Comparison of ENCODE assay signal across 18 cellular contexts in genomic region chr2:150464270-150464669, GRCh38. TPM values are rescaled to one million over a fixed set of nuclear protein-coding genes. Genes with fewer than 3 reads are reported as not detected.
"Had no signal": no experiment of that assay in that cellular context is flagged by ENCODE, and none has a peak within 500 bp of the region (broad histone marks: within the 10 kb centered on the region; RNA-seq: fewer than 3 reads in every experiment).

No MANE protein-coding gene starts in this region.

- DNase-seq: activated CD4-positive, alpha-beta T cell treated with anti-CD3 and anti-CD28 coated beads for 1 hour; activated CD4-positive, alpha-beta T cell treated with anti-CD3 and anti-CD28 coated beads, Interleukin-2, amount 50 U/mL, for 1 hour; activated T-cell treated with anti-CD3 and anti-CD28 coated beads, Interleukin-2, amount 50 U/mL, for 1 hour; aorta; caudate nucleus; dorsolateral prefrontal cortex; effector memory CD8-positive, alpha-beta T cell; esophagus squamous epithelium; head of caudate nucleus; hypothalamus; pancreas; psoas muscle; right cardiac atrium; stimulated activated CD4-positive, alpha-beta T cell treated with anti-CD3 and anti-CD28 coated beads, Interleukin-1b, Interleukin-23, amount 100 ng/mL, for 48 hours; T-helper 1 cell had no signal

- ATAC-seq: activated naive CD4-positive, alpha-beta T cell treated with anti-CD3 and anti-CD28 coated beads, Interleukin-2, amount 50 U/mL, for 72 hours; effector memory CD8-positive, alpha-beta T cell; gastroesophageal sphincter; pancreas; psoas muscle; right cardiac atrium; stimulated activated memory B cell treated with anti-CD40 and anti-IgM and Interleukin-4, amounts not matched to agents 10 μg/mL and 1 μg/mL and 100 μg/mL, for 72 hours had no signal

- H3K27ac ChIP-seq: dorsolateral prefrontal cortex, esophagus squamous epithelium, pancreas, psoas muscle had no signal

RNA-seq across cellular contexts. Expression of gene RND3, which starts 23.2 kb away (rescaled TPM):
- total RNA-seq: activated naive CD4-positive, alpha-beta T cell treated with anti-CD3 and anti-CD28 coated beads, Interleukin-2, amount 50 U/mL, for 72 hours had no signal
